Comparison of ENCODE assay signal across 8 cellular contexts in the genomic region with DNA sequence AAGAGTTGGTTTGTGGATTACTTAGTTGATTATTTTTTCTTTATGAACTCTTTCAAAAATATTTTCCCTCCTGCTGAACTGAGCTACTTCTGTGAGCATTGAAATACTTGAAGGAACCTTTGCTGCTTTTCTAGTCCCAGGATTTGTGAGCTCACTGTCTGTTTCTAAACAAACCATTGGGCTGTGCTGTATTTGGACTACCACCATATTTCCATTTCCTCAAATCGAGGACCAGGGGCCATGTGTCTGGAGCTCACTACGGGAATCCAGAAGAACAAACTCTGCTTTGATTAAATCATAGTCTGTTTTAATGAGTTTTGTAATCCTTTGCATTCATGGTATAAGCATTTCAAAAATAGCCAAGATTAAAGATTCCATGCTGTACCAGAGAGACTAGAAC. TPM values are rescaled to one million over a fixed set of nuclear protein-coding genes. Genes with fewer than 3 reads are reported as not detected.
DNase-seq lines count a peak whose midpoint lies in the region; ATAC-seq, FAIRE-seq and TF ChIP-seq lines count a peak whose summit lies in the region.

No MANE protein-coding gene starts in this region.

- POLR2A ChIA-PET in naive thymus-derived CD8-positive, alpha-beta T cell (lab: Charles Lee) = interaction anchor here (0.6 to 1.7 kb wide), 2 partner anchors 117 to 646 kb away, joined by 4 to 6 read pairs; a partner anchor contains a TSS

- peaks cover 23 to 63% (median 33%) of the 10 kb centered on the region in 10 experiments for H3K4me1 ChIP-seq in BLaER1 treated with 17β-estradiol and CSF1 and Interleukin-3, amounts not matched to agents 10 nM and 100 nM

- no peak for FAIRE-seq in bronchial epithelial cell (lab: Jason Lieb, UNC)

- no peak for ATAC-seq in naive thymus-derived CD8-positive, alpha-beta T cell
- ATAC-seq in GM19328 (IDR thresholded peaks at IDR 0.05; ENCODE audit: unreplicated experiment) (no peak), HG03095 (IDR thresholded peaks at IDR 0.05; ENCODE audit: unreplicated experiment) (no peak)

- H3K4me3 Mint-ChIP-seq in naive thymus-derived CD8-positive, alpha-beta T cell = peak overlapping the region; percentile 53 to 100 (median 98)

- H3K27ac Mint-ChIP-seq in naive thymus-derived CD8-positive, alpha-beta T cell = peak overlapping the region in 8 of 10 donors; percentile 43 to 100 (median 68)

- H3K27ac ChIP-seq in BLaER1 treated with 17β-estradiol and CSF1 and Interleukin-3, amounts not matched to agents 10 nM and 100 nM = peak overlapping the region in 10 of 11 experiments; percentile 80 to 91 (median 86); a peak in 21 of 22 replicates

- no peaks in the 10 kb centered on the region for H3K9me3 Mint-ChIP-seq in naive thymus-derived CD8-positive, alpha-beta T cell

- H3K9ac ChIP-seq in BLaER1 treated with 17β-estradiol and CSF1 and Interleukin-3, amounts not matched to agents 10 nM and 100 nM = peak overlapping the region; percentile 78 to 90 (median 84); a peak in 16 of 22 replicates

- peaks cover 28 to 60% (median 49%) of the 10 kb centered on the region in 4 donors for H3K4me1 Mint-ChIP-seq in naive thymus-derived CD8-positive, alpha-beta T cell

- peaks cover 0 to 3% (median 0%) of the 10 kb centered on the region in 5 donors for H3K27me3 Mint-ChIP-seq in naive thymus-derived CD8-positive, alpha-beta T cell

- H4K20me1 ChIP-seq in BLaER1 treated with 17β-estradiol and CSF1 and Interleukin-3, amounts not matched to agents 10 nM and 100 nM = no peaks in the 10 kb centered on the region

- peak overlapping the region; percentile 72 to 87 (median 80) for H3K4me3 ChIP-seq in BLaER1 treated with 17β-estradiol and CSF1 and Interleukin-3, amounts not matched to agents 10 nM and 100 nM
- H3K4me3 ChIP-seq in LNCaP clone FGC (ENCODE audit: low read depth, low read length) = peak overlapping the region; percentile 92
- peak overlapping the region; percentile 10 for H3K4me3 ChIP-seq in bronchial epithelial cell (ENCODE audit: low read depth, low read length)

- H3K36me3 ChIP-seq in BLaER1 treated with 17β-estradiol and CSF1 and Interleukin-3, amounts not matched to agents 10 nM and 100 nM = peaks cover 15 to 43% (median 37%) of the 10 kb centered on the region in 11 experiments; a peak in 20 of 22 replicates
- H3K36me3 ChIP-seq in bronchial epithelial cell (ENCODE audit: control insufficient read depth, insufficient read depth, low read length) = peaks cover 4% of the 10 kb centered on the region

- DNase-seq in LNCaP clone FGC (ENCODE audit: low read depth) (no peak), bronchial epithelial cell (ENCODE audit: low read depth) (no peak), NCI-H69 (lab: John Stamatoyannopoulos, UW) (no peak), 8988T (no peak)
- DNase-seq in naive thymus-derived CD8-positive, alpha-beta T cell = no peak

- peaks cover 0 to 7% (median 0%) of the 10 kb centered on the region in 11 experiments; a peak in 2 of 22 replicates for H3K9me3 ChIP-seq in BLaER1 treated with 17β-estradiol and CSF1 and Interleukin-3, amounts not matched to agents 10 nM and 100 nM (replicated peaks in 1 of 11)

- H3K36me3 Mint-ChIP-seq in naive thymus-derived CD8-positive, alpha-beta T cell = peaks cover 0 to 38% (median 6%) of the 10 kb centered on the region in 3 donors

- TF ChIP-seq CTCF in LNCaP clone FGC (IDR thresholded peaks at IDR 0.05; ENCODE audit: control insufficient read depth, extremely low read depth, insufficient read depth) = no peak
- TF ChIP-seq CTCF in bronchial epithelial cell (IDR thresholded peaks at IDR 0.05; ENCODE audit: insufficient read depth, low read length, severe bottlenecking) = no peak

- peak overlapping the region; percentile 70 to 94 (median 85) for H3K4me2 ChIP-seq in BLaER1 treated with 17β-estradiol and CSF1 and Interleukin-3, amounts not matched to agents 10 nM and 100 nM

- no peaks in the 10 kb centered on the region for H3K27me3 ChIP-seq in BLaER1 treated with 17β-estradiol and CSF1 and Interleukin-3, amounts not matched to agents 10 nM and 100 nM
- H3K27me3 ChIP-seq in bronchial epithelial cell (ENCODE audit: control insufficient read depth, insufficient read depth, low read length) = no peaks in the 10 kb centered on the region

RNA-seq across cellular contexts. Expression of a gene that starts 1.3 kb away (rescaled TPM):
- total RNA-seq in bronchial epithelial cell = 11.3 and 37.9 TPM in 2 replicates
- total RNA-seq in naive thymus-derived CD8-positive, alpha-beta T cell = 10 to 100 TPM; 34.4 to 41.2 TPM
- 100 to 1,000 TPM; 196 to 245 (median 229) TPM for polyA plus RNA-seq in naive thymus-derived CD8-positive, alpha-beta T cell

Comparison
In these comparisons a context has a peak if more than half of its experiments do, and no peak if none do; other contexts are left out.
1. H3K4me3 ChIP-seq: peak in every context shown above with its lines; median percentile 92 in LNCaP clone FGC; 80 in BLaER1 treated with 17β-estradiol and CSF1 and Interleukin-3, amounts not matched to agents 10 nM and 100 nM; 10 in bronchial epithelial cell.